ENCODE assay signal across 14 cellular contexts in the genomic region with DNA sequence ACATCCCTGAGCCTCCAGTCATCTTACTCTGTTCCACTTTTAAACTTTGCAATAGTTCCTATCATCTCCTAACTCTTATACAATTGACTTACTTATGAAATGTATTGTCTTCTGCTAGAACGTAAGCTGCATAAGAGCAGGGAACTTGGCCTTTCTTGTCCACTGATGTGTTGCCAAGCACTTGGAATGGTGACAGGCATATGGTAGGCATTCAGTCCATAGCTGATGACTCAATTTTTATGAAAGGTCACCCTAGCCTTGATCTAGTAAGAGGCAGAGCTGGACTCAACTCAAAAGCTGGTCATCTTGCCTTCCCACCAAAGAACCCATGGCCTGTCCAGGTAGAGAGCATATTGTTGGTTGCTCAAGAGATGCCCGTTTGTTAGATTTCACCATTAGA.
DNase-seq lines count a peak whose midpoint lies in the region; ATAC-seq and TF ChIP-seq lines count a peak whose summit lies in the region.
"Had no signal": no experiment of that assay in that cellular context is flagged by ENCODE, and none has a peak within 500 bp of the region (broad histone marks: within the 10 kb centered on the region; RNA-seq: fewer than 3 reads in every experiment).

No MANE protein-coding gene starts in this region.

- H4K8ac ChIP-seq in neuronal stem cell (ENCODE audit: low read depth, low read length), result no peak overlapping the region

- H2BK5ac ChIP-seq in neuronal stem cell (ENCODE audit: low read length), result no peak overlapping the region

- POLR2A ChIA-PET in activated CD8-positive, alpha-beta T cell treated with anti-CD3 and anti-CD28 coated beads, Interleukin-2, amount 10 ng/mL, durations not matched to agents 7 days and 5 days (lab: Charles Lee), result no interaction called here

- H3K9me3 Mint-ChIP-seq in activated CD8-positive, alpha-beta memory T cell treated with anti-CD3 and anti-CD28 coated beads, Interleukin-2, amount 10 ng/mL, durations not matched to agents 7 days and 5 days (ENCODE audit: low read depth), result no peaks in the 10 kb centered on the region
- no peaks in the 10 kb centered on the region for H3K9me3 Mint-ChIP-seq in activated CD8-positive, alpha-beta T cell treated with anti-CD3 and anti-CD28 coated beads, Interleukin-2, amount 10 ng/mL, durations not matched to agents 7 days and 5 days (ENCODE audit: insufficient read depth)
- H3K9me3 Mint-ChIP-seq: CD4-positive, alpha-beta T cell had no signal

- H3K27me3 ChIP-seq in neuronal stem cell (ENCODE audit: control insufficient read depth in 3 of 3, insufficient read depth in 3 of 3, low read depth in 1 of 3, low read length in 3 of 3), result no peaks in the 10 kb centered on the region
- H3K27me3 ChIP-seq in left lung, result no peaks in the 10 kb centered on the region

- no peak overlapping the region for H3K4me2 ChIP-seq in neuronal stem cell (ENCODE audit: insufficient read depth, low read length, poor library complexity, severe bottlenecking)

- H2BK120ac ChIP-seq in neuronal stem cell (ENCODE audit: low read depth, low read length), result no peak overlapping the region

- H3K4me3 ChIP-seq in AG10803 (ENCODE audit: low read length) (no peak overlapping the region), neuronal stem cell (ENCODE audit: low read length in 2 of 2) (no peak overlapping the region), left lung (no peak overlapping the region)

- WGBS in neuronal stem cell (ENCODE audit: extremely low coverage in 2 of 2, insufficient read length in 2 of 2, insufficient replicate concordance in 1 of 2), 2 donors, result no CpG with 5 or more reads among the region's 2 CpGs

- H2BK12ac ChIP-seq in neuronal stem cell (ENCODE audit: low read length), result no peak overlapping the region

- H3K4ac ChIP-seq in neuronal stem cell (ENCODE audit: low read length), result no peak overlapping the region

- H3K36me3 ChIP-seq in neuronal stem cell (replicated peaks in 1 of 2; ENCODE audit: control insufficient read depth in 2 of 2, insufficient read depth in 2 of 2, low read length in 2 of 2) (no peaks in the 10 kb centered on the region), left lung (no peaks in the 10 kb centered on the region)

- H3K4me1 Mint-ChIP-seq in activated CD8-positive, alpha-beta memory T cell treated with anti-CD3 and anti-CD28 coated beads, Interleukin-2, amount 10 ng/mL, durations not matched to agents 7 days and 5 days, result peaks cover 2% of the 10 kb centered on the region
- no peaks in the 10 kb centered on the region for H3K4me1 Mint-ChIP-seq in activated CD8-positive, alpha-beta T cell treated with anti-CD3 and anti-CD28 coated beads, Interleukin-2, amount 10 ng/mL, durations not matched to agents 7 days and 5 days (ENCODE audit: low read depth)

- no peaks in the 10 kb centered on the region for H3K79me1 ChIP-seq in neuronal stem cell (ENCODE audit: low read depth, low read length)

- H3K14ac ChIP-seq in neuronal stem cell (ENCODE audit: low read length), result peak overlapping the region; percentile 75

- no peak overlapping the region for H3K9ac ChIP-seq in neuronal stem cell (ENCODE audit: low read depth, low read length, poor library complexity)

- H3K4me3 Mint-ChIP-seq in activated CD8-positive, alpha-beta memory T cell treated with anti-CD3 and anti-CD28 coated beads, Interleukin-2, amount 10 ng/mL, durations not matched to agents 7 days and 5 days, result no peak overlapping the region
- H3K4me3 Mint-ChIP-seq in activated CD8-positive, alpha-beta T cell treated with anti-CD3 and anti-CD28 coated beads, Interleukin-2, amount 10 ng/mL, durations not matched to agents 7 days and 5 days, result no peak overlapping the region
- H3K4me3 Mint-ChIP-seq: B cell; CD4-positive, alpha-beta T cell had no signal

- H2AFZ ChIP-seq in neuronal stem cell (ENCODE audit: low read length), result no peak overlapping the region

- no peak for TF ChIP-seq CTCF in AG10803 (conservative IDR thresholded peaks at IDR 0.05; ENCODE audit: low read length)
- TF ChIP-seq CTCF in left lung (IDR thresholded peaks at IDR 0.05), result no peak

- no peaks in the 10 kb centered on the region for H3K36me3 Mint-ChIP-seq in activated CD8-positive, alpha-beta memory T cell treated with anti-CD3 and anti-CD28 coated beads, Interleukin-2, amount 10 ng/mL, durations not matched to agents 7 days and 5 days
- no peaks in the 10 kb centered on the region for H3K36me3 Mint-ChIP-seq in activated CD8-positive, alpha-beta T cell treated with anti-CD3 and anti-CD28 coated beads, Interleukin-2, amount 10 ng/mL, durations not matched to agents 7 days and 5 days (ENCODE audit: low read depth)

- no peak overlapping the region for H4K91ac ChIP-seq in neuronal stem cell (ENCODE audit: low read depth, low read length, poor library complexity)

- CTCF ChIA-PET in activated CD8-positive, alpha-beta memory T cell treated with anti-CD3 and anti-CD28 coated beads, Interleukin-2, amount 10 ng/mL, durations not matched to agents 7 days and 5 days (lab: Charles Lee), result no interaction called here
- CTCF ChIA-PET in activated CD8-positive, alpha-beta T cell treated with anti-CD3 and anti-CD28 coated beads, Interleukin-2, amount 10 ng/mL, durations not matched to agents 7 days and 5 days (lab: Charles Lee), result interaction anchor here (1.0 kb wide), 2 partner anchors 11 to 31 kb away, joined by 3 read pairs; no protein-coding TSS in a partner anchor

- H3K4me1 ChIP-seq in neuronal stem cell (ENCODE audit: control insufficient read depth in 2 of 2, insufficient read depth in 1 of 2, low read depth in 1 of 2, low read length in 2 of 2) (no peaks in the 10 kb centered on the region), left lung (peaks cover 0 to 14% of the 10 kb centered on the region in 2 donors)

- H3K27ac Mint-ChIP-seq in activated CD8-positive, alpha-beta memory T cell treated with anti-CD3 and anti-CD28 coated beads, Interleukin-2, amount 10 ng/mL, durations not matched to agents 7 days and 5 days, result no peak overlapping the region
- no peak overlapping the region for H3K27ac Mint-ChIP-seq in activated CD8-positive, alpha-beta T cell treated with anti-CD3 and anti-CD28 coated beads, Interleukin-2, amount 10 ng/mL, durations not matched to agents 7 days and 5 days
- H3K27ac Mint-ChIP-seq: B cell; CD4-positive, alpha-beta T cell; IgD-negative memory B cell had no signal

- no peak overlapping the region for H3K23ac ChIP-seq in neuronal stem cell (ENCODE audit: low read depth, low read length, poor library complexity)

- H2AK5ac ChIP-seq in neuronal stem cell (ENCODE audit: low read depth, low read length), result no peak overlapping the region

- no peak overlapping the region for H2BK15ac ChIP-seq in neuronal stem cell (ENCODE audit: low read length)

- H3K27ac ChIP-seq in neuronal stem cell (replicated peaks; ENCODE audit: low read length), result no peak overlapping the region
- H3K27ac ChIP-seq in left lung, result no peak overlapping the region

- no peak for ATAC-seq in left lung
- no peak for ATAC-seq in activated CD8-positive, alpha-beta memory T cell treated with anti-CD3 and anti-CD28 coated beads, Interleukin-2, amount 10 ng/mL, durations not matched to agents 7 days and 5 days
- ATAC-seq in activated CD8-positive, alpha-beta T cell treated with anti-CD3 and anti-CD28 coated beads, Interleukin-2, amount 10 ng/mL, durations not matched to agents 7 days and 5 days, result no peak

- peak; percentile 54 for DNase-seq in AG10803 (ENCODE audit: low read depth)
- peak; percentile 54 for DNase-seq in RPMI7951 (ENCODE audit: low read depth)
- peak; percentile 86 for DNase-seq in fibroblast of gingiva (ENCODE audit: low read depth)
- no peak for DNase-seq in neuronal stem cell (ENCODE audit: low spot score)
- DNase-seq in left lung, result no peak
- DNase-seq in activated CD8-positive, alpha-beta memory T cell treated with anti-CD3 and anti-CD28 coated beads, Interleukin-2, amount 10 ng/mL, durations not matched to agents 7 days and 5 days, result no peak
- DNase-seq in activated CD8-positive, alpha-beta T cell treated with anti-CD3 and anti-CD28 coated beads, Interleukin-2, amount 10 ng/mL, durations not matched to agents 7 days and 5 days, result no peak
- DNase-seq: 8988T; ACHN; C1 segment of cervical spinal cord; Calu3; CD4-positive, alpha-beta T cell had no signal

- H3K18ac ChIP-seq in neuronal stem cell (ENCODE audit: low read length), result no peak overlapping the region

- H3K9me3 ChIP-seq in neuronal stem cell (replicated peaks in 1 of 2; ENCODE audit: control insufficient read depth in 2 of 2, insufficient read depth in 1 of 2, low read depth in 1 of 2, low read length in 2 of 2) (no peaks in the 10 kb centered on the region), left lung (no peaks in the 10 kb centered on the region)

- H3K27me3 Mint-ChIP-seq in activated CD8-positive, alpha-beta memory T cell treated with anti-CD3 and anti-CD28 coated beads, Interleukin-2, amount 10 ng/mL, durations not matched to agents 7 days and 5 days, result peaks cover 30% of the 10 kb centered on the region
- peaks cover 26% of the 10 kb centered on the region for H3K27me3 Mint-ChIP-seq in activated CD8-positive, alpha-beta T cell treated with anti-CD3 and anti-CD28 coated beads, Interleukin-2, amount 10 ng/mL, durations not matched to agents 7 days and 5 days (ENCODE audit: low read depth)

- intact Hi-C loops in left lung (cut with DNase I), result no loop called here

Comparison
In these comparisons a context has a peak if more than half of its experiments do, and no peak if none do; other contexts are left out.
1. DNase-seq: peak in AG10803 (single experiment), RPMI7951 (single experiment) and fibroblast of gingiva (single experiment); none in neuronal stem cell (single experiment), left lung (0 of 2), activated CD8-positive, alpha-beta memory T cell treated with anti-CD3 and anti-CD28 coated beads, Interleukin-2, amount 10 ng/mL, durations not matched to agents 7 days and 5 days (single experiment) and activated CD8-positive, alpha-beta T cell treated with anti-CD3 and anti-CD28 coated beads, Interleukin-2, amount 10 ng/mL, durations not matched to agents 7 days and 5 days (single experiment).